ENCODE assay signal across 18 cellular contexts in the genomic region with DNA sequence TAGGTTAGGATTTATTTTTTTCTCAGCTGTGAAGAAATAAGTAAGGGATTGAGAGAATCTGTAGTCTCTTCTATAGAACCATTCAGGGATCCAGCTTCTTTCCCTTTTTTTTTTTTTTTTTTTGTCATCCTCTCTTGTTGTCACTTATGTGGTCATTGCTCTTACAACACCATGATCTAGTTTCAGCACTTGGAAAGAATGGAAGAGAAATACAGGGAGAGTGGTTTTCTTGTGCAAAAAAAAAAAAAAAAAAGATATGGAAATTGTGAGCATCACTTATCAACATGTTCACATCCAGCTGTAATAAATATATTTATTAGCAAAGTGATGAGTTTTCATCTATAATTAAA.
A peak's percentile ranks its signal among the peaks of the same experiment; 100 is the strongest.
DNase-seq lines count a peak whose midpoint lies in the region; ATAC-seq and TF ChIP-seq lines count a peak whose summit lies in the region.
"Had no signal": no experiment of that assay in that cellular context is flagged by ENCODE, and none has a peak within 500 bp of the region (broad histone marks: within the 10 kb centered on the region; RNA-seq: fewer than 3 reads in every experiment).

No MANE protein-coding gene starts in this region.

- no peak overlapping the region for H3K4me3 ChIP-seq in upper lobe of right lung
- H3K4me3 ChIP-seq in ascending aorta: no peak overlapping the region
- H3K4me3 ChIP-seq: BLaER1, GM23248 had no signal

- H3K27ac ChIP-seq in upper lobe of right lung (no peak overlapping the region), ascending aorta (no peak overlapping the region)
- H3K27ac ChIP-seq: 22Rv1, BLaER1, C4-2B, GM23248 had no signal

- H3K4me1 ChIP-seq in upper lobe of right lung (no peaks in the 10 kb centered on the region), ascending aorta (no peaks in the 10 kb centered on the region)
- H3K4me1 ChIP-seq: BLaER1, Caco-2 had no signal

- DNase-seq in NCI-H1105 (lab: John Stamatoyannopoulos, UW) (peak; percentile 63), NCI-H1105 treated with DMSO at 0.1 percent for 48 hours (lab: John Stamatoyannopoulos, UW) (no peak), NCI-H146 treated with DMSO at 0.1 percent for 48 hours (lab: John Stamatoyannopoulos, UW; ENCODE audit: unreplicated experiment) (peak; percentile 62), fibroblast of gingiva (ENCODE audit: low read depth) (peak; percentile 8), upper lobe of right lung (no peak), ascending aorta (ENCODE audit: low spot score in 2 of 2) (no peak)
- DNase-seq: Caco-2; CD4-positive, CD25-positive, alpha-beta regulatory T cell; CD8-positive, alpha-beta T cell; DMS153; DND-41; H9 had no signal

- H3K36me3 ChIP-seq in upper lobe of right lung (no peaks in the 10 kb centered on the region), ascending aorta (no peaks in the 10 kb centered on the region)
- H3K36me3 ChIP-seq: BLaER1 had no signal

- intact Hi-C loops in upper lobe of right lung (cut with DNase I): no loop called here
- intact Hi-C loops in ascending aorta (cut with DNase I): no loop called here

- H3K9me3 ChIP-seq in upper lobe of right lung (no peaks in the 10 kb centered on the region), ascending aorta (no peaks in the 10 kb centered on the region)
- H3K9me3 ChIP-seq: BLaER1, Caco-2 had no signal

- no peak for TF ChIP-seq CTCF in upper lobe of right lung (IDR thresholded peaks at IDR 0.05)
- no peak for TF ChIP-seq CTCF in ascending aorta (IDR thresholded peaks at IDR 0.05)

- H3K27me3 ChIP-seq in upper lobe of right lung (no peaks in the 10 kb centered on the region), ascending aorta (no peaks in the 10 kb centered on the region)
- H3K27me3 ChIP-seq: BLaER1 had no signal

- ATAC-seq in upper lobe of right lung: no peak
- no peak for ATAC-seq in HG02884 (IDR thresholded peaks at IDR 0.05; ENCODE audit: unreplicated experiment)
- ATAC-seq: CD8-positive, alpha-beta T cell; HCT116 had no signal

Comparison
In these comparisons a context has a peak if more than half of its experiments do, and no peak if none do; other contexts are left out.
1. DNase-seq: peak in NCI-H1105 (single experiment), NCI-H146 treated with DMSO at 0.1 percent for 48 hours (single experiment) and fibroblast of gingiva (single experiment); none in NCI-H1105 treated with DMSO at 0.1 percent for 48 hours (single experiment), upper lobe of right lung (single experiment) and ascending aorta (0 of 2).